ENCODE assay signal across 8 cellular contexts in the genomic region with DNA sequence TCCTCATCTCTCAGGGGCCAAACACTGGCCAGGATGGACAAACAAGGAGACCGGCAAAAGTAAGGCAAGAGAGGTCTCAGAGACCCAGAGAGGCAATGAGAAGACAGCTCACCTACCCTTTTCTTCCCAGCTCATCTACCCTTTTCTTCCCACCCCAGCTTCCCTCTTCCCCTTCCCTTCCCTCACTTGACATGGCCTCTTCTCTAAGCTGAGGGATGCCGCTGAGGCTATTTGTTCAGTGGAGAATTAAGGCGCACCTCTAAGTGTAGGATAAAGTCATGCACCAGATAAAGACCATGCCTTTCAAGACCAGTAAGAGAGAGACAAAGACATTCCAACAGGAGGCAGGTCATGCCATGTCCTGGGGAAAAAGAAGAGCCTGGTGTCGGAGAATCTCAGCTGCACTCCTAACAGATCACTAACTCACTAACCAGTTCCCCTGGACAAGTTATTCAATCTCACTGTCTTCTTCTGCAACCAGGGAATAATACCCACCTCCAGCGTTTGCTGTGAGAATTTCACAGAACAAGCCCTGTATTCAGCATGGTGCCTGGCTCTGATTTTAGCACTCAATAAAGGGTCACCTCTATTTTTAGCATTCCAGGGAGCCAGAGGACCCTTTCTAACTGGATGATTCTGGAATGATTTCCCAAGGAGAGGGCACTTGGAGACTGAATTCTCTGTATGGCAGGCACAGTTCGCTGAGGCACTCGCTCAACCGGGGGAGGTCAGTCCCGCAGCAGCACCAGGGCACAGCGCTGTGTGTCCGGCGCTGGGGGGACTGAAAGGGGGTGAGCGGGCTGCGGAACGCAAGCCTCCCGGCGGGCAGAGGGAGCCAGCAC. TPM values are rescaled to one million over a fixed set of nuclear protein-coding genes. Genes with fewer than 3 reads are reported as not detected.
DNase-seq lines count a peak whose midpoint lies in the region; ATAC-seq and TF ChIP-seq lines count a peak whose summit lies in the region.

No MANE protein-coding gene starts in this region.

- peaks cover 4% of the 10 kb centered on the region for H3K36me3 Mint-ChIP-seq in glutamatergic neuron (ENCODE audit: unreplicated experiment)

- no peaks in the 10 kb centered on the region for H3K36me3 ChIP-seq in WERI-Rb-1
- H3K36me3 ChIP-seq in gastrocnemius medialis: peaks cover 0 to 8% of the 10 kb centered on the region in 2 donors

- in situ Hi-C loops in gastrocnemius medialis (cut with MboI; ENCODE audit: low sequenced_read_pairs in 4 of 4): loop anchor here in 1 of 4 donors (10.0 kb wide), 1 partner anchor 225 kb away; no protein-coding TSS in a partner anchor

- H3K27ac Mint-ChIP-seq in glutamatergic neuron (ENCODE audit: unreplicated experiment): peak overlapping the region; percentile 75

- peaks cover 11 to 13% of the 10 kb centered on the region in 2 donors for H3K4me1 ChIP-seq in gastrocnemius medialis

- H3K4me3 ChIP-seq in WERI-Rb-1 (ENCODE audit: low read depth, low read length) (peak overlapping the region; percentile 69), gastrocnemius medialis (peak overlapping the region; percentile 68 to 97 (median 88))

- intact Hi-C loops in gastrocnemius medialis (cut with DNase I; ENCODE audit: low total_unique reads): loop anchor here (2.0 to 10.0 kb wide), 3 partner anchors 47 to 725 kb away; partner anchors contain the start of genes CLIP4 and MRPL33

- peaks cover 14% of the 10 kb centered on the region for H3K27me3 Mint-ChIP-seq in glutamatergic neuron (ENCODE audit: unreplicated experiment)

- DNase-seq in GM19238 (ENCODE audit: insufficient read length, low spot score) (peak; percentile 29), WERI-Rb-1 (no peak), glutamatergic neuron (no peak), gastrocnemius medialis (no peak), glomerular visceral epithelial cell (ENCODE audit: extremely low spot score) (no peak), kidney glomerular epithelial cell (lab: John Stamatoyannopoulos, UW) (no peak), NCI-H2029 treated with DMSO at 0.1 percent for 48 hours (lab: John Stamatoyannopoulos, UW) (no peak)
- DNase-seq in effector CD8-positive, alpha-beta T cell (lab: John Stamatoyannopoulos, UW): no peak

- H3K9me3 Mint-ChIP-seq in glutamatergic neuron (ENCODE audit: unreplicated experiment): peaks cover 12% of the 10 kb centered on the region

- TF ChIP-seq CTCF in WERI-Rb-1 (IDR thresholded peaks at IDR 0.05; ENCODE audit: low read depth, low read length) (no peak), glutamatergic neuron (IDR thresholded peaks at IDR 0.05; ENCODE audit: partially characterized antibody, unreplicated experiment) (no peak), gastrocnemius medialis (IDR thresholded peaks at IDR 0.05 in 4 of 5, conservative IDR thresholded peaks at IDR 0.05 in 1 of 5) (peak in 1 of 5 experiments; percentile 6)

- ATAC-seq in gastrocnemius medialis: no peak

- H3K27ac ChIP-seq in WERI-Rb-1 (peak overlapping the region; percentile 68), gastrocnemius medialis (peak overlapping the region; percentile 98 to 100 (median 99))

- no peaks in the 10 kb centered on the region for H3K9me3 ChIP-seq in WERI-Rb-1 (ENCODE audit: severe bottlenecking)
- no peaks in the 10 kb centered on the region for H3K9me3 ChIP-seq in gastrocnemius medialis

- peak overlapping the region; percentile 92 for H3K4me3 Mint-ChIP-seq in glutamatergic neuron (ENCODE audit: unreplicated experiment)

- TF ChIP-seq POLR2A in gastrocnemius medialis (IDR thresholded peaks at IDR 0.05): no peak

- H3K4me1 Mint-ChIP-seq in glutamatergic neuron (ENCODE audit: low read depth, unreplicated experiment): no peaks in the 10 kb centered on the region

- H3K27me3 ChIP-seq in WERI-Rb-1 (ENCODE audit: insufficient read depth, low read depth, severe bottlenecking): no peaks in the 10 kb centered on the region
- H3K27me3 ChIP-seq in gastrocnemius medialis: no peaks in the 10 kb centered on the region

RNA-seq across cellular contexts. Expression of gene FOSL2, which starts 3.0 kb away (rescaled TPM):
- total RNA-seq in glutamatergic neuron (ENCODE audit: unreplicated experiment) (2.6 TPM), gastrocnemius medialis (100 to 1,000 TPM; 193 to 214 (median 210) TPM)

Comparison
In these comparisons a context has a peak if more than half of its experiments do, and no peak if none do; other contexts are left out.
1. RNA of gene FOSL2, which starts 3.0 kb away (total RNA-seq): 193 to 214 TPM in gastrocnemius medialis; 2.6 TPM in glutamatergic neuron (single experiment); every median in the first group is over 10 times any median in the second.